ENCODE assay signal across 8 cellular contexts in the genomic region with DNA sequence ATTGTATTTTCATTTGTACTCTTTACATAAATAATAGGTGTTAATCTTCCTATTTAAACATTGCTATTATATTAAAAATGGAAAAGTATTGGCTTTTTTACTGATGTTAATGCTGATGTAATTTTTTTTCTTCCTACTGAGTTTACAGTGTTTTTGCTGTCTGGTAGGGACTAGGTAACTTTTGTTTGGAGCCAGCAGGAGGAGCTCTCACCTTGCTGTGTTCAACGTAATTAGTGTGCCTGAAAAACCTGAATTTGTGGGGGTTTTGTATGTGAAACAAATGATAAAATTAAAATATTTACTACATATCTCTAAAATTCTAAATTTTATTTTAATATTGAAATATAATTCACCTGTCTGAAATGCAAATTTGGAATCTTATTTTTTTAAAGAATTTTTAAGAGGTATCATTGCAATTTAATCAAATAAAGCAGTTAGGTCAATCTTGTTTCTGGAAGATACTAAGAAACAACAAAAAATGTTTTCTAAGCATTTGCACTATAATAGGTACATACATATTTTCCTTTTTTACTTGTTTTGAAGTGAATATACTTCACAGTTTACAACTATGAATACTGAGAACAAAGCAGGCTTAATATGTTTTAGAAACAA. TPM values are rescaled to one million over a fixed set of nuclear protein-coding genes. Genes with fewer than 3 reads are reported as not detected.
A peak's percentile ranks its signal among the peaks of the same experiment; 100 is the strongest.
DNase-seq lines count a peak whose midpoint lies in the region; ATAC-seq, FAIRE-seq and TF ChIP-seq lines count a peak whose summit lies in the region.

No MANE protein-coding gene starts in this region.

- FAIRE-seq in small intestine (lab: Jason Lieb, UNC): peak; percentile 59

- H3K27me3 ChIP-seq in RWPE2 (ENCODE audit: insufficient read depth, poor library complexity, severe bottlenecking) (no peaks in the 10 kb centered on the region), fibroblast of lung (ENCODE audit: control insufficient read depth, insufficient read depth, low read length) (no peaks in the 10 kb centered on the region), small intestine (ENCODE audit: control insufficient read depth in 2 of 2, insufficient read depth in 2 of 2, low read length in 2 of 2) (no peaks in the 10 kb centered on the region)

- H3K9me3 Mint-ChIP-seq in activated T-cell treated with anti-CD3 and anti-CD28 coated beads, Interleukin-2, amount 50 U/mL, for 24 hours: no peaks in the 10 kb centered on the region
- H3K9me3 Mint-ChIP-seq in immature natural killer cell: peaks cover 0 to 10% (median 2%) of the 10 kb centered on the region in 6 donors

- no peaks in the 10 kb centered on the region for H3K4me1 ChIP-seq in RWPE2 (ENCODE audit: insufficient read depth, poor library complexity, severe bottlenecking)
- H3K4me1 ChIP-seq in fibroblast of lung (ENCODE audit: control insufficient read depth, extremely low read depth, insufficient read depth, low read length): no peaks in the 10 kb centered on the region
- H3K4me1 ChIP-seq in small intestine (ENCODE audit: control insufficient read depth in 2 of 2, insufficient read depth in 1 of 2, low read depth in 1 of 2, low read length in 1 of 2): no peaks in the 10 kb centered on the region

- TF ChIP-seq CTCF in RWPE2 (IDR thresholded peaks at IDR 0.05; ENCODE audit: poor library complexity, severe bottlenecking) (peak; percentile 89), fibroblast of lung (conservative IDR thresholded peaks at IDR 0.05 in 1 of 2, IDR thresholded peaks at IDR 0.05 in 1 of 2; ENCODE audit: low read depth in 1 of 2, low read length in 2 of 2) (peak; percentile 44 to 58)

- ATAC-seq in GM19455 (IDR thresholded peaks at IDR 0.05; ENCODE audit: unreplicated experiment) (peak; percentile 59), RWPE2 (ENCODE audit: low read depth) (peak; percentile 60; the same call in 2 of the 3 replicates)

- no peak overlapping the region for H3K4me3 Mint-ChIP-seq in activated T-cell treated with anti-CD3 and anti-CD28 coated beads, Interleukin-2, amount 50 U/mL, for 24 hours
- H3K4me3 Mint-ChIP-seq in immature natural killer cell: no peak overlapping the region

- H3K4me3 ChIP-seq in RWPE2 (ENCODE audit: severe bottlenecking) (no peak overlapping the region), fibroblast of lung (replicated peaks in 1 of 4; ENCODE audit: control extremely low read depth in 1 of 4, insufficient read depth in 1 of 4, low read depth in 3 of 4, low read length in 4 of 4) (no peak overlapping the region), small intestine (ENCODE audit: low read depth in 1 of 2, low read length in 2 of 2) (no peak overlapping the region)

- WGBS in small intestine, 3 donors: 3 to 10% (median 3%) methylated on average over 1 of the region's 1 CpG

- H3K9me3 ChIP-seq in RWPE2 (ENCODE audit: severe bottlenecking): no peaks in the 10 kb centered on the region
- H3K9me3 ChIP-seq in fibroblast of lung (ENCODE audit: control insufficient read depth, insufficient read depth, low read depth, low read length): no peaks in the 10 kb centered on the region
- no peaks in the 10 kb centered on the region for H3K9me3 ChIP-seq in small intestine (ENCODE audit: control insufficient read depth, low read depth)

- H2AFZ ChIP-seq in fibroblast of lung (ENCODE audit: low read length): no peak overlapping the region

- no peaks in the 10 kb centered on the region for H3K4me1 Mint-ChIP-seq in activated T-cell treated with anti-CD3 and anti-CD28 coated beads, Interleukin-2, amount 50 U/mL, for 24 hours (ENCODE audit: low read depth)
- H3K4me1 Mint-ChIP-seq in immature natural killer cell: no peaks in the 10 kb centered on the region

- H3K36me3 ChIP-seq in RWPE2 (ENCODE audit: low read depth) (no peaks in the 10 kb centered on the region), fibroblast of lung (ENCODE audit: control insufficient read depth, insufficient read depth, low read length) (no peaks in the 10 kb centered on the region), small intestine (ENCODE audit: control insufficient read depth in 2 of 2, insufficient read depth in 2 of 2, low read length in 2 of 2) (no peaks in the 10 kb centered on the region)

- no peak overlapping the region for H3K9ac ChIP-seq in fibroblast of lung (ENCODE audit: insufficient read depth, low read length)

- in situ Hi-C loops in Caki2 (cut with HindIII; ENCODE audit: low pct_unique_long_range_greater_than_20kb, low sequenced_read_pairs): no loop called here

- H3K4me2 ChIP-seq in fibroblast of lung (ENCODE audit: extremely low read depth, insufficient read depth, low read length): no peak overlapping the region

- peak; percentile 2 for DNase-seq in Caki2 (ENCODE audit: low read depth)
- peak; percentile 22 for DNase-seq in M059J (ENCODE audit: low read depth)
- no peak for DNase-seq in RWPE2 (ENCODE audit: low spot score)
- DNase-seq in fibroblast of lung (ENCODE audit: low read depth in 2 of 2): peak; percentile 10 to 21
- DNase-seq in small intestine: peak; percentile 7
- no peak for DNase-seq in activated T-cell treated with anti-CD3 and anti-CD28 coated beads, Interleukin-2, amount 50 U/mL, for 24 hours
- no peak for DNase-seq in immature natural killer cell

- H3K27ac ChIP-seq in RWPE2 (ENCODE audit: poor library complexity, severe bottlenecking) (no peak overlapping the region), fibroblast of lung (ENCODE audit: insufficient read depth, low read length) (no peak overlapping the region), small intestine (ENCODE audit: low read depth in 1 of 2, low read length in 1 of 2) (no peak overlapping the region)

- no peaks in the 10 kb centered on the region for H3K36me3 Mint-ChIP-seq in activated T-cell treated with anti-CD3 and anti-CD28 coated beads, Interleukin-2, amount 50 U/mL, for 24 hours (ENCODE audit: low read depth)
- no peaks in the 10 kb centered on the region for H3K36me3 Mint-ChIP-seq in immature natural killer cell

- no peaks in the 10 kb centered on the region for H3K27me3 Mint-ChIP-seq in activated T-cell treated with anti-CD3 and anti-CD28 coated beads, Interleukin-2, amount 50 U/mL, for 24 hours
- peaks cover 0 to 1% (median 0%) of the 10 kb centered on the region in 3 donors for H3K27me3 Mint-ChIP-seq in immature natural killer cell (ENCODE audit: low read depth in 3 of 3)

- H3K27ac Mint-ChIP-seq in activated T-cell treated with anti-CD3 and anti-CD28 coated beads, Interleukin-2, amount 50 U/mL, for 24 hours: no peak overlapping the region
- no peak overlapping the region for H3K27ac Mint-ChIP-seq in immature natural killer cell

- no peaks in the 10 kb centered on the region for H4K20me1 ChIP-seq in fibroblast of lung (ENCODE audit: control insufficient read depth, extremely low read depth, insufficient read depth, low read length)

- no peaks in the 10 kb centered on the region for H3K79me2 ChIP-seq in fibroblast of lung (ENCODE audit: control insufficient read depth, insufficient read depth, low read length)

RNA-seq across cellular contexts. Expression of gene EPHA6, which starts 48.8 kb away (rescaled TPM):
- 3.2 TPM in 1 of 2 replicates, not detected in the other for total RNA-seq in Caki2 (2014; rRNA removed; shearing (Covaris generic); ENCODE audit: low replicate concordance)
- not detected in 2 replicates for total RNA-seq in M059J (2014; rRNA removed; shearing (Covaris generic))
- under 0.01 TPM in 1 of 2 replicates, not detected in the other for total RNA-seq in fibroblast of lung
- not detected in 2 replicates for polyA plus RNA-seq in fibroblast of lung
- polyA plus RNA-seq in fibroblast of lung (2012): not detected in 2 replicates
- polyA minus RNA-seq in fibroblast of lung (ENCODE audit: low replicate concordance): not detected in 2 replicates
- under 1 TPM in 1 of 3 donors, not detected in 2; 0.03 TPM for polyA plus RNA-seq in small intestine
- polyA plus RNA-seq in immature natural killer cell: not detected

Comparison
In these comparisons a context has a peak if more than half of its experiments do, and no peak if none do; other contexts are left out.
1. DNase-seq: peak in Caki2 (single experiment), M059J (single experiment), fibroblast of lung (2 of 2) and small intestine (single experiment); none in RWPE2 (single experiment), activated T-cell treated with anti-CD3 and anti-CD28 coated beads, Interleukin-2, amount 50 U/mL, for 24 hours (single experiment) and immature natural killer cell (0 of 3).